8 cellular contexts compared by ENCODE assay signal in genomic region chr1:38860464-38860816, GRCh38. TPM values are rescaled to one million over a fixed set of nuclear protein-coding genes. Genes with fewer than 3 reads are reported as not detected.
A peak's percentile ranks its signal among the peaks of the same experiment; 100 is the strongest.
DNase-seq lines count a peak whose midpoint lies in the region; ATAC-seq, FAIRE-seq and TF ChIP-seq lines count a peak whose summit lies in the region.

No MANE protein-coding gene starts in this region.

- peaks cover 66% of the 10 kb centered on the region for H3K79me2 ChIP-seq in DND-41 (ENCODE audit: insufficient read depth, low read length)
- peaks cover 76% of the 10 kb centered on the region for H3K79me2 ChIP-seq in OCI-LY3 (ENCODE audit: low read length)
- H3K79me2 ChIP-seq in endothelial cell of umbilical vein (ENCODE audit: control insufficient read depth, insufficient read depth, low read length), result peaks cover 19% of the 10 kb centered on the region

- H3K4me1 Mint-ChIP-seq in osteocyte (ENCODE audit: unreplicated experiment), result peaks cover 60% of the 10 kb centered on the region

- H3K27me3 Mint-ChIP-seq in osteocyte (ENCODE audit: unreplicated experiment), result no peaks in the 10 kb centered on the region

- H3K27ac ChIP-seq in DND-41 (ENCODE audit: low read length) (peak overlapping the region; percentile 88), OCI-LY3 (ENCODE audit: low read length) (peak overlapping the region; percentile 73), endothelial cell of umbilical vein (ENCODE audit: insufficient read depth, low read depth, low read length) (peak overlapping the region; percentile 36)

- intact Hi-C loops in endothelial cell of umbilical vein (cut with micrococcal nuclease), result loop anchor here (10.0 kb wide), 1 partner anchor 714 kb away; the partner anchor contains the start of gene PABPC4

- DNase-seq in DND-41, result no peak
- peak; percentile 40 for DNase-seq in endothelial cell of umbilical vein (ENCODE audit: low read depth, low spot score)
- DNase-seq in osteocyte (ENCODE audit: extremely low spot score, unreplicated experiment), result no peak
- no peak for DNase-seq in dedifferentiated amniotic fluid mesenchymal stem cell (ENCODE audit: extremely low spot score)
- DNase-seq in stimulated activated naive CD4-positive, alpha-beta T cell (lab: John Stamatoyannopoulos, UW), result no peak
- DNase-seq in SK-N-DZ (ENCODE audit: low spot score), result no peak

- peak overlapping the region; percentile 80 for H3K27ac Mint-ChIP-seq in osteocyte (ENCODE audit: unreplicated experiment)

- ATAC-seq in DND-41 (ENCODE audit: insufficient read depth, low read depth) (no peak), HG03159 (IDR thresholded peaks at IDR 0.05; ENCODE audit: unreplicated experiment) (no peak)

- CTCF ChIA-PET in endothelial cell of umbilical vein (lab: Charles Lee), result no interaction called here

- POLR2A ChIA-PET in endothelial cell of umbilical vein (lab: Charles Lee), result no interaction called here

- peak overlapping the region; percentile 86 to 90 for H3K4me3 ChIP-seq in DND-41 (ENCODE audit: low read depth in 1 of 2, low read length in 2 of 2)
- H3K4me3 ChIP-seq in OCI-LY3 (ENCODE audit: low read length), result peak overlapping the region; percentile 100
- H3K4me3 ChIP-seq in endothelial cell of umbilical vein (replicated peaks in 1 of 3; ENCODE audit: insufficient read depth in 1 of 3, low read depth in 1 of 3, low read length in 3 of 3), result peak overlapping the region; percentile 42 to 87 (median 49)

- no peak for FAIRE-seq in endothelial cell of umbilical vein (lab: Jason Lieb, UNC)

- H4K20me1 ChIP-seq in DND-41 (ENCODE audit: insufficient read depth, low read length), result peaks cover 15% of the 10 kb centered on the region; the same call in 1 of the 2 replicates
- H4K20me1 ChIP-seq in OCI-LY3 (ENCODE audit: insufficient read depth, low read length), result 0 out of 2 replicates have a peak, but pooled peaks cover 7% of the 10 kb centered on the region
- no peaks in the 10 kb centered on the region for H4K20me1 ChIP-seq in endothelial cell of umbilical vein (replicated peaks; ENCODE audit: control insufficient read depth, extremely low read depth, insufficient read depth, low read length)

- TF ChIP-seq POLR2A in endothelial cell of umbilical vein (IDR thresholded peaks at IDR 0.05; ENCODE audit: low read depth, low read length), result no peak

- peak overlapping the region; percentile 95 for H3K4me3 Mint-ChIP-seq in osteocyte (ENCODE audit: unreplicated experiment)

- H3K9me3 ChIP-seq in DND-41 (ENCODE audit: insufficient read depth, low read length, severe bottlenecking) (no peaks in the 10 kb centered on the region), OCI-LY3 (ENCODE audit: insufficient read depth, low read length) (no peaks in the 10 kb centered on the region), endothelial cell of umbilical vein (replicated peaks; ENCODE audit: control insufficient read depth, insufficient read depth, low read length) (no peaks in the 10 kb centered on the region)

- peaks cover 10% of the 10 kb centered on the region for H3K36me3 Mint-ChIP-seq in osteocyte (ENCODE audit: unreplicated experiment)

- peaks cover 48% of the 10 kb centered on the region for H3K36me3 ChIP-seq in DND-41 (ENCODE audit: insufficient read depth, low read length)
- peaks cover 34% of the 10 kb centered on the region for H3K36me3 ChIP-seq in OCI-LY3 (replicated peaks; ENCODE audit: low read depth, low read length)
- peaks cover 7 to 10% of the 10 kb centered on the region in 2 experiments for H3K36me3 ChIP-seq in endothelial cell of umbilical vein (ENCODE audit: control insufficient read depth in 2 of 2, extremely low read depth in 1 of 2, insufficient read depth in 2 of 2, low read length in 2 of 2)

- H3K27me3 ChIP-seq in DND-41 (ENCODE audit: insufficient read depth, low read length, poor library complexity) (no peaks in the 10 kb centered on the region), OCI-LY3 (ENCODE audit: low read depth, low read length) (no peaks in the 10 kb centered on the region), endothelial cell of umbilical vein (ENCODE audit: control insufficient read depth in 2 of 2, insufficient read depth in 2 of 2, low read length in 2 of 2) (no peaks in the 10 kb centered on the region)

- dilution Hi-C loops in endothelial cell of umbilical vein (cut with MboI; ENCODE audit: extremely low pct_ligation_motif_present, low sequenced_read_pairs), result no loop called here

- H3K9ac ChIP-seq in DND-41 (ENCODE audit: low read depth, low read length), result peak overlapping the region; percentile 74
- peak overlapping the region; percentile 98 for H3K9ac ChIP-seq in OCI-LY3 (ENCODE audit: low read length)
- peak overlapping the region; percentile 73 for H3K9ac ChIP-seq in endothelial cell of umbilical vein (replicated peaks; ENCODE audit: extremely low read depth, insufficient read depth, low read length)

- no peaks in the 10 kb centered on the region for H3K9me3 Mint-ChIP-seq in osteocyte (ENCODE audit: unreplicated experiment)

- BruUV-seq in endothelial cell of umbilical vein (replicated peaks; lab: Mats Ljungman, UMichigan), result no TSS peak

- peak overlapping the region; percentile 93 for H3K4me2 ChIP-seq in DND-41 (ENCODE audit: insufficient read depth, low read length)
- H3K4me2 ChIP-seq in OCI-LY3 (ENCODE audit: low read length), result peak overlapping the region; percentile 98
- peak overlapping the region; percentile 79 for H3K4me2 ChIP-seq in endothelial cell of umbilical vein (ENCODE audit: insufficient read depth, low read length)

- H3K9me1 ChIP-seq in endothelial cell of umbilical vein (replicated peaks; ENCODE audit: control insufficient read depth, extremely low read depth, insufficient read depth, low read length), result no peaks in the 10 kb centered on the region

- no peak for TF ChIP-seq CTCF in DND-41 (IDR thresholded peaks at IDR 0.05; ENCODE audit: borderline replicate concordance, extremely low read depth, low read length, poor library complexity, severe bottlenecking)
- TF ChIP-seq CTCF in OCI-LY3 (IDR thresholded peaks at IDR 0.05; ENCODE audit: low read depth, low read length), result no peak
- no peak for TF ChIP-seq CTCF in endothelial cell of umbilical vein (IDR thresholded peaks at IDR 0.05; ENCODE audit: extremely low read depth in 1 of 2, insufficient read depth in 1 of 2, low read depth in 1 of 2, low read length in 2 of 2)
- TF ChIP-seq CTCF in osteocyte (IDR thresholded peaks at IDR 0.05), result no peak

- peaks cover 58% of the 10 kb centered on the region for H3K4me1 ChIP-seq in DND-41 (ENCODE audit: insufficient read depth, low read length)
- H3K4me1 ChIP-seq in OCI-LY3 (ENCODE audit: low read length), result peaks cover 35% of the 10 kb centered on the region
- H3K4me1 ChIP-seq in endothelial cell of umbilical vein (ENCODE audit: control insufficient read depth, extremely low read depth, insufficient read depth, low read length), result peaks cover 5% of the 10 kb centered on the region

- H2AFZ ChIP-seq in DND-41 (ENCODE audit: low read depth, low read length) (peak overlapping the region; percentile 100), OCI-LY3 (ENCODE audit: low read depth, low read length) (peak overlapping the region; percentile 36; the same call in 1 of the 2 replicates), endothelial cell of umbilical vein (ENCODE audit: low read depth, low read length) (peak overlapping the region; percentile 90)

TF ChIP-seq in endothelial cell of umbilical vein, 7 proteins besides CTCF, POLR2A, EP300 and RAD21 (continues in another document):
- no peak for TF ChIP-seq EZH2 (IDR thresholded peaks at IDR 0.05; ENCODE audit: borderline replicate concordance, low read depth, low read length, severe bottlenecking)
- no peak for TF ChIP-seq MYC (IDR thresholded peaks at IDR 0.05; ENCODE audit: low read depth, low read length)
- TF ChIP-seq POLR2AphosphoS5 (IDR thresholded peaks at IDR 0.05; ENCODE audit: insufficient read depth, low read depth, low read length), result no peak
- TF ChIP-seq FOS (IDR thresholded peaks at IDR 0.05; ENCODE audit: borderline replicate concordance, insufficient read depth, low read length), result no peak

RNA-seq across cellular contexts. Expression of gene RRAGC, which starts 0.9 kb away (rescaled TPM):
- total RNA-seq in endothelial cell of umbilical vein (33.2 and 40.1 TPM in 2 replicates), osteocyte (54.3 and 63.4 TPM in 2 replicates)
- 20.9 and 24.1 TPM in 2 replicates for polyA plus RNA-seq in endothelial cell of umbilical vein
- polyA plus RNA-seq in endothelial cell of umbilical vein (2011; cell fraction: cytosol; rRNA removed), result 17.7 and 18.4 TPM in 2 replicates
- polyA plus RNA-seq in endothelial cell of umbilical vein (2011; cell fraction: nucleus; rRNA removed), result 10.3 and 12.4 TPM in 2 replicates
- 36.0 and 47.4 TPM in 2 replicates for polyA plus RNA-seq in endothelial cell of umbilical vein (2012)
- 15.0 and 15.2 TPM in 2 replicates for polyA minus RNA-seq in endothelial cell of umbilical vein
- 6.8 TPM for polyA minus RNA-seq in endothelial cell of umbilical vein (2011; cell fraction: cytosol; rRNA and poly(A)+ RNA removed)
- 6.9 and 10.8 TPM in 2 replicates for polyA minus RNA-seq in endothelial cell of umbilical vein (2011; cell fraction: nucleus; rRNA and poly(A)+ RNA removed)
- 6.9 and 7.3 TPM in 2 replicates for polyA plus RNA-seq in SK-N-DZ (2014; cell fraction: cytosol; rRNA removed)
- 3.9 and 5.0 TPM in 2 replicates for polyA plus RNA-seq in SK-N-DZ (2014; cell fraction: nucleus; rRNA removed)

RNA-seq across cellular contexts. Expression of gene MYCBP, which starts 12.7 kb away (rescaled TPM):
- total RNA-seq in endothelial cell of umbilical vein (13.1 and 23.1 TPM in 2 replicates), osteocyte (2.3 and 3.0 TPM in 2 replicates)
- polyA plus RNA-seq in endothelial cell of umbilical vein, result 8.4 and 9.5 TPM in 2 replicates
- 9.8 and 11.7 TPM in 2 replicates for polyA plus RNA-seq in endothelial cell of umbilical vein (2011; cell fraction: cytosol; rRNA removed)
- 4.8 and 5.9 TPM in 2 replicates for polyA plus RNA-seq in endothelial cell of umbilical vein (2011; cell fraction: nucleus; rRNA removed)
- 9.2 and 18.4 TPM in 2 replicates for polyA plus RNA-seq in endothelial cell of umbilical vein (2012)
- polyA minus RNA-seq in endothelial cell of umbilical vein, result 8.7 and 11.3 TPM in 2 replicates
- polyA minus RNA-seq in endothelial cell of umbilical vein (2011; cell fraction: cytosol; rRNA and poly(A)+ RNA removed), result 19.2 TPM
- 1.5 and 3.2 TPM in 2 replicates for polyA minus RNA-seq in endothelial cell of umbilical vein (2011; cell fraction: nucleus; rRNA and poly(A)+ RNA removed)
- 22.2 and 24.4 TPM in 2 replicates for polyA plus RNA-seq in SK-N-DZ (2014; cell fraction: cytosol; rRNA removed)
- 16.0 and 18.9 TPM in 2 replicates for polyA plus RNA-seq in SK-N-DZ (2014; cell fraction: nucleus; rRNA removed)

RNA-seq across cellular contexts. Expression of gene GJA9, which starts 20.9 kb away (rescaled TPM):
- total RNA-seq in endothelial cell of umbilical vein, result not detected in 2 replicates
- polyA plus RNA-seq in endothelial cell of umbilical vein, result not detected in 2 replicates
- polyA plus RNA-seq in endothelial cell of umbilical vein (2011; cell fraction: cytosol; rRNA removed), result not detected in 2 replicates
- not detected in 2 replicates for polyA plus RNA-seq in endothelial cell of umbilical vein (2011; cell fraction: nucleus; rRNA removed)
- not detected in 2 replicates for polyA plus RNA-seq in endothelial cell of umbilical vein (2012)
- not detected in 2 replicates for polyA minus RNA-seq in endothelial cell of umbilical vein
- not detected for polyA minus RNA-seq in endothelial cell of umbilical vein (2011; cell fraction: cytosol; rRNA and poly(A)+ RNA removed)
- not detected in 2 replicates for polyA minus RNA-seq in endothelial cell of umbilical vein (2011; cell fraction: nucleus; rRNA and poly(A)+ RNA removed)
- not detected in 2 replicates for total RNA-seq in osteocyte
- polyA plus RNA-seq in SK-N-DZ (2014; cell fraction: cytosol; rRNA removed), result not detected in 2 replicates
- polyA plus RNA-seq in SK-N-DZ (2014; cell fraction: nucleus; rRNA removed), result not detected in 2 replicates

Comparison
In these comparisons a context has a peak if more than half of its experiments do, and no peak if none do; other contexts are left out.
1. H2AFZ ChIP-seq: peak in every context shown above with its lines; median percentile 100 in DND-41; 90 in endothelial cell of umbilical vein; 36 in OCI-LY3.
2. H3K27ac ChIP-seq: peak in every context shown above with its lines; median percentile 88 in DND-41; 73 in OCI-LY3; 36 in endothelial cell of umbilical vein.
3. H3K4me3 ChIP-seq: peak in every context shown above with its lines; median percentile 100 in OCI-LY3; 88 in DND-41; 49 in endothelial cell of umbilical vein.